In genomic region chr6:44432227-44432626, GRCh38 we compare ENCODE assay signal across 15 cellular contexts.
"Had no signal": no experiment of that assay in that cellular context is flagged by ENCODE, and none has a peak within 500 bp of the region (broad histone marks: within the 10 kb centered on the region; RNA-seq: fewer than 3 reads in every experiment).

No MANE protein-coding gene starts in this region.

- H3K9me3 ChIP-seq: upper lobe of left lung had no signal

- H3K4me1 ChIP-seq: upper lobe of left lung had no signal

- H3K27ac ChIP-seq: cardiac muscle cell, upper lobe of left lung had no signal

- DNase-seq: activated CD4-positive, alpha-beta T cell treated with anti-CD3 and anti-CD28 coated beads for 36 hours; activated CD8-positive, alpha-beta memory T cell treated with anti-CD3 and anti-CD28 coated beads, Interleukin-2, amount 50 U/mL, for 4 hours; activated CD8-positive, alpha-beta T cell treated with anti-CD3 and anti-CD28 coated beads for 36 hours; activated naive CD4-positive, alpha-beta T cell; activated naive CD8-positive, alpha-beta T cell treated with anti-CD3 and anti-CD28 coated beads, Interleukin-2, amount 50 U/mL, for 24 hours; activated T-cell treated with anti-CD3 and anti-CD28 coated beads, Interleukin-2, amount 50 U/mL, for 72 hours; effector CD4-positive, alpha-beta T cell; hypothalamus; T1000; upper lobe of left lung had no signal

- H3K27ac Mint-ChIP-seq: activated CD4-positive, alpha-beta T cell treated with anti-CD3 and anti-CD28 coated beads for 36 hours; activated CD8-positive, alpha-beta T cell treated with anti-CD3 and anti-CD28 coated beads for 36 hours; activated naive CD8-positive, alpha-beta T cell treated with anti-CD3 and anti-CD28 coated beads, Interleukin-2, amount 50 U/mL, for 24 hours; activated T-cell treated with anti-CD3 and anti-CD28 coated beads, Interleukin-2, amount 50 U/mL, for 72 hours; memory B cell; stimulated activated memory B cell treated with anti-CD40 and anti-IgM and Interleukin-4, amounts not matched to agents 10 μg/mL and 1 μg/mL and 100 μg/mL, for 72 hours had no signal

- H3K4me1 Mint-ChIP-seq: neural crest cell; stimulated activated memory B cell treated with anti-CD40 and anti-IgM and Interleukin-4, amounts not matched to agents 10 μg/mL and 1 μg/mL and 100 μg/mL, for 72 hours had no signal

- H3K27me3 Mint-ChIP-seq: activated CD4-positive, alpha-beta T cell treated with anti-CD3 and anti-CD28 coated beads for 36 hours; activated CD8-positive, alpha-beta T cell treated with anti-CD3 and anti-CD28 coated beads for 36 hours; activated naive CD8-positive, alpha-beta T cell treated with anti-CD3 and anti-CD28 coated beads, Interleukin-2, amount 50 U/mL, for 24 hours; memory B cell; stimulated activated memory B cell treated with anti-CD40 and anti-IgM and Interleukin-4, amounts not matched to agents 10 μg/mL and 1 μg/mL and 100 μg/mL, for 72 hours had no signal

- H3K4me3 ChIP-seq: cardiac muscle cell, coronary artery, upper lobe of left lung had no signal

- H3K27me3 ChIP-seq: cardiac muscle cell, upper lobe of left lung had no signal

- H3K4me3 Mint-ChIP-seq: activated CD4-positive, alpha-beta T cell treated with anti-CD3 and anti-CD28 coated beads for 36 hours; activated CD8-positive, alpha-beta T cell treated with anti-CD3 and anti-CD28 coated beads for 36 hours; activated naive CD8-positive, alpha-beta T cell treated with anti-CD3 and anti-CD28 coated beads, Interleukin-2, amount 50 U/mL, for 24 hours; activated T-cell treated with anti-CD3 and anti-CD28 coated beads, Interleukin-2, amount 50 U/mL, for 72 hours; memory B cell; neural crest cell; stimulated activated memory B cell treated with anti-CD40 and anti-IgM and Interleukin-4, amounts not matched to agents 10 μg/mL and 1 μg/mL and 100 μg/mL, for 72 hours had no signal

- ATAC-seq: activated CD4-positive, alpha-beta T cell treated with anti-CD3 and anti-CD28 coated beads for 36 hours; activated CD8-positive, alpha-beta T cell treated with anti-CD3 and anti-CD28 coated beads for 36 hours; activated naive CD8-positive, alpha-beta T cell treated with anti-CD3 and anti-CD28 coated beads, Interleukin-2, amount 50 U/mL, for 24 hours; activated T-cell treated with anti-CD3 and anti-CD28 coated beads, Interleukin-2, amount 50 U/mL, for 72 hours; stimulated activated memory B cell treated with anti-CD40 and anti-IgM and Interleukin-4, amounts not matched to agents 10 μg/mL and 1 μg/mL and 100 μg/mL, for 72 hours had no signal
